In the genomic region with DNA sequence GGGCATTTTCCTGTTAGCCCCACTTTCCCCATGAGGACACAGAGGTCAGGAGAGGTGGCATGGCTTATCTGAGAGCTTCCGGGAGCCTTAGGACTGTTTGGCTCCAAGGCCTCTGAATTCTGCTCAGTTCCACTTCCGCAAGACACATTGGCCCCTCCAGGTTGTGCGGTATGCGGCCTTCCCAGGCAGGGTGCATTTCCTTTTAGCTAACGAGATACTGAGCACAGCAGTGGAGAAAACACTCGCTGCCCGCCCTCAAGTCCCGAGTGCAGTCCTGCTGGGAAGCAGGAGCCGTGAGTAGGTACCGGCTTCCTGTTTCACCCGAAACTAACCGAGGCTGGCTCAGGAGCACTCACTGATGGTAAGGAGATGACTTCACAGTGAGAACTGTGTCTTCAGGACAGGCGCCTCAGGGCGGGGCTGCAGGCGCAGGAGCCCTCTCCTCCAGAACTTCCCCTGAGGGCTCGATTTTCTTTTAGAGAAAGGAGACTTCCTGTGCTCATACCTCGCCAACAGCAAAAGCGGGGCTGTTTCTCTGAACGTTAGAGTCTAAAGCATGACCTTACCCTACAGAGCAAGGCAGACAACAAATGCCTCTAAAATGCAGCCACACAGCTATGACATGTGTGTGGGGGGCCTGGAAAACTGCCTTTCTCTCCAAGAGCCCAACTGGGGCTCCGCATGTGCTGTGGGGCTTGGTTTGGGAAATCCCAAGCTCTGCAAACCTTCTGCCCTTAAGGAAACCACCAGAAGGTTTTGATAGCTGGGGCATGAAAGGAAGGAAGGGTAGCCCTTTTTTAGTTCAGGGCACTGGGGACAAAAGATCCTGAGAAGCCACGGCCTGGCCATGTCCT, we compare ENCODE assay signal across 9 cellular contexts. TPM values are rescaled to one million over a fixed set of nuclear protein-coding genes. Genes with fewer than 3 reads are reported as not detected.
DNase-seq lines count a peak whose midpoint lies in the region; ATAC-seq and TF ChIP-seq lines count a peak whose summit lies in the region.
"Had no signal": no experiment of that assay in that cellular context is flagged by ENCODE, and none has a peak within 500 bp of the region (broad histone marks: within the 10 kb centered on the region; RNA-seq: fewer than 3 reads in every experiment).

No MANE protein-coding gene starts in this region.

- H2BK15ac ChIP-seq in neuronal stem cell (ENCODE audit: low read length): no peak overlapping the region

- H3K4me3 Mint-ChIP-seq in activated naive CD8-positive, alpha-beta T cell treated with anti-CD3 and anti-CD28 coated beads, Interleukin-2, amount 10 ng/mL, durations not matched to agents 7 days and 5 days: peak overlapping the region; percentile 83

- H2AK5ac ChIP-seq in neuronal stem cell (ENCODE audit: low read depth, low read length): no peak overlapping the region

- peak overlapping the region; percentile 84 for H3K27ac Mint-ChIP-seq in activated naive CD8-positive, alpha-beta T cell treated with anti-CD3 and anti-CD28 coated beads, Interleukin-2, amount 10 ng/mL, durations not matched to agents 7 days and 5 days

- peaks cover 32% of the 10 kb centered on the region for H3K36me3 Mint-ChIP-seq in activated naive CD8-positive, alpha-beta T cell treated with anti-CD3 and anti-CD28 coated beads, Interleukin-2, amount 10 ng/mL, durations not matched to agents 7 days and 5 days

- H3K9me3 ChIP-seq in neuronal stem cell (replicated peaks in 1 of 2; ENCODE audit: control insufficient read depth in 2 of 2, insufficient read depth in 1 of 2, low read depth in 1 of 2, low read length in 2 of 2): no peaks in the 10 kb centered on the region
- H3K9me3 ChIP-seq: adrenal gland had no signal

- no peak overlapping the region for H3K23ac ChIP-seq in neuronal stem cell (ENCODE audit: low read depth, low read length, poor library complexity)

- no peaks in the 10 kb centered on the region for H3K9me3 Mint-ChIP-seq in activated naive CD8-positive, alpha-beta T cell treated with anti-CD3 and anti-CD28 coated beads, Interleukin-2, amount 10 ng/mL, durations not matched to agents 7 days and 5 days

- H3K14ac ChIP-seq in neuronal stem cell (ENCODE audit: low read length): no peak overlapping the region

- H2AFZ ChIP-seq in neuronal stem cell (ENCODE audit: low read length): peak overlapping the region; percentile 77

- no peak overlapping the region for H2BK5ac ChIP-seq in neuronal stem cell (ENCODE audit: low read length)

- peaks cover 0 to 3% (median 0%) of the 10 kb centered on the region in 3 experiments for H3K27me3 ChIP-seq in neuronal stem cell (ENCODE audit: control insufficient read depth in 3 of 3, insufficient read depth in 3 of 3, low read depth in 1 of 3, low read length in 3 of 3)

- peaks cover 10 to 20% of the 10 kb centered on the region in 2 donors for H3K4me1 ChIP-seq in neuronal stem cell (ENCODE audit: control insufficient read depth in 2 of 2, insufficient read depth in 1 of 2, low read depth in 1 of 2, low read length in 2 of 2)
- H3K4me1 ChIP-seq: adrenal gland had no signal

- H3K4me3 ChIP-seq in neuronal stem cell (ENCODE audit: low read length in 2 of 2): no peak overlapping the region
- H3K4me3 ChIP-seq: adrenal gland had no signal

- no peak overlapping the region for H3K4ac ChIP-seq in neuronal stem cell (ENCODE audit: low read length)

- peak; percentile 69 for ATAC-seq in HG03095 (IDR thresholded peaks at IDR 0.05; ENCODE audit: unreplicated experiment)
- ATAC-seq in activated naive CD8-positive, alpha-beta T cell treated with anti-CD3 and anti-CD28 coated beads, Interleukin-2, amount 10 ng/mL, durations not matched to agents 7 days and 5 days (ENCODE audit: low read depth): peak; percentile 83

- no peak overlapping the region for H4K91ac ChIP-seq in neuronal stem cell (ENCODE audit: low read depth, low read length, poor library complexity)

- no peak overlapping the region for H3K4me2 ChIP-seq in neuronal stem cell (ENCODE audit: insufficient read depth, low read length, poor library complexity, severe bottlenecking)

- H3K4me1 Mint-ChIP-seq in activated naive CD8-positive, alpha-beta T cell treated with anti-CD3 and anti-CD28 coated beads, Interleukin-2, amount 10 ng/mL, durations not matched to agents 7 days and 5 days: peaks cover 57% of the 10 kb centered on the region

- TF ChIP-seq POLR2A in GM19099 (IDR thresholded peaks at IDR 0.05; ENCODE audit: extremely low read depth, insufficient read length, low read depth): peak; percentile 49

- no peaks in the 10 kb centered on the region for H3K36me3 ChIP-seq in neuronal stem cell (replicated peaks in 1 of 2; ENCODE audit: control insufficient read depth in 2 of 2, insufficient read depth in 2 of 2, low read length in 2 of 2)
- H3K36me3 ChIP-seq: adrenal gland had no signal

- no peak overlapping the region for H4K8ac ChIP-seq in neuronal stem cell (ENCODE audit: low read depth, low read length)

- POLR2A ChIA-PET in activated naive CD8-positive, alpha-beta T cell treated with anti-CD3 and anti-CD28 coated beads, Interleukin-2, amount 10 ng/mL, durations not matched to agents 7 days and 5 days (lab: Charles Lee): interaction anchor here (0.6 to 5.5 kb wide), 11 partner anchors 10 to 317 kb away, joined by 3 to 95 read pairs (median 5); a partner anchor contains a TSS

- H3K9ac ChIP-seq in neuronal stem cell (ENCODE audit: low read depth, low read length, poor library complexity): no peak overlapping the region

- no peak overlapping the region for H2BK12ac ChIP-seq in neuronal stem cell (ENCODE audit: low read length)

- H3K18ac ChIP-seq in neuronal stem cell (ENCODE audit: low read length): peak overlapping the region; percentile 62

- WGBS in neuronal stem cell (ENCODE audit: extremely low coverage in 2 of 2, insufficient read length in 2 of 2, insufficient replicate concordance in 1 of 2), 2 donors: no CpG with 5 or more reads among the region's 21 CpGs

- no peaks in the 10 kb centered on the region for H3K79me1 ChIP-seq in neuronal stem cell (ENCODE audit: low read depth, low read length)

- H3K27me3 Mint-ChIP-seq in activated naive CD8-positive, alpha-beta T cell treated with anti-CD3 and anti-CD28 coated beads, Interleukin-2, amount 10 ng/mL, durations not matched to agents 7 days and 5 days: no peaks in the 10 kb centered on the region

- DNase-seq in SKM-1 (lab: John Stamatoyannopoulos, UW; ENCODE audit: unreplicated experiment) (peak; percentile 81), neuronal stem cell (ENCODE audit: low spot score) (no peak), mucosa of gallbladder (ENCODE audit: low spot score) (no peak), NCI-H1092 treated with DMSO at 0.1 percent for 48 hours (lab: John Stamatoyannopoulos, UW) (no peak), NCI-H524 (lab: John Stamatoyannopoulos, UW) (no peak)
- peak; percentile 68 for DNase-seq in activated naive CD8-positive, alpha-beta T cell treated with anti-CD3 and anti-CD28 coated beads, Interleukin-2, amount 10 ng/mL, durations not matched to agents 7 days and 5 days

- H3K27ac ChIP-seq in neuronal stem cell (replicated peaks; ENCODE audit: low read length): no peak overlapping the region

- no peak overlapping the region for H2BK120ac ChIP-seq in neuronal stem cell (ENCODE audit: low read depth, low read length)

RNA-seq across cellular contexts. Expression of a gene that starts 25.9 kb away (rescaled TPM):
- total RNA-seq in activated naive CD8-positive, alpha-beta T cell treated with anti-CD3 and anti-CD28 coated beads, Interleukin-2, amount 10 ng/mL, durations not matched to agents 7 days and 5 days: 100 to 1,000 TPM; 157 to 159 TPM
- polyA plus RNA-seq in neuronal stem cell (2013, experiment 1 of 2): 32.6 TPM
- polyA plus RNA-seq in neuronal stem cell (2013, experiment 2 of 2): 34.6 TPM
- 42.7 TPM for total RNA-seq in mucosa of gallbladder

Comparison
In these comparisons a context has a peak if more than half of its experiments do, and no peak if none do; other contexts are left out.
1. DNase-seq: peak in SKM-1 (single experiment) and activated naive CD8-positive, alpha-beta T cell treated with anti-CD3 and anti-CD28 coated beads, Interleukin-2, amount 10 ng/mL, durations not matched to agents 7 days and 5 days (single experiment); none in neuronal stem cell (single experiment), mucosa of gallbladder (single experiment), NCI-H1092 treated with DMSO at 0.1 percent for 48 hours (single experiment) and NCI-H524 (0 of 2).